In the genomic region with DNA sequence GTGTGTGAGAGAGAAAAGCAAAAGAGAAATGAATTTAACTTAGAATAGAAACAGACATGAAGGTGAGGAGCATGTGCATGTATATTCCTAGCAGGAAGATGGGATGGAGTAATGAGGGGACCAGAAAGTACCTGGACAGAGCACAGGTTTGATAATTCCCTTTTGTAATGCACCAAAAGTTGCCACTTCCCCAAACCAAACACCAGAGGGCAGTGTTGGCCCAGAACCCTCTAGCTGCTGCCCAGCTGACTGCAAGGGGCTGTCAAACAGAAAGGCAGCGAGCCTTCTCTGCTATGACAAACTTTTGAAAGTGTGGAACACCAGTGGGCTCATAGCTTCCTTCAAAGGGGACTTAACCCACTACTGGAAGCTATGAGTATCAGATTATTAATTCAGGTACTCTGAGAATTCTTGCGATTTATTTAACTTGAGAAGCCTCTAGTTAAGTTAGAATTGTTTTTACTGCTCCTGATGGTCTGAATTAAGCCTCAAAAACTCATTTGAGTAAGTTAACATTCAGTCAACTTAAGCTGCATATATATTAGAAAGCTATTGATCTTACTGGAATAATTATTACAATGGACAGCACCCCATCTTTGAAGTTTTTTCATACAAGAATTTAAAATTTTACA, we compare ENCODE assay signal across 8 cellular contexts.
DNase-seq lines count a peak whose midpoint lies in the region; ATAC-seq and TF ChIP-seq lines count a peak whose summit lies in the region.

No MANE protein-coding gene starts in this region.

- ATAC-seq in GM18858 (IDR thresholded peaks at IDR 0.05; ENCODE audit: unreplicated experiment) = peak; percentile 93
- peak; percentile 86 for ATAC-seq in HG03039 (IDR thresholded peaks at IDR 0.05; ENCODE audit: unreplicated experiment)

- H3K4me3 ChIP-seq in AG10803 (ENCODE audit: low read length) = no peak overlapping the region

- peak; percentile 56 for DNase-seq in AG10803 (ENCODE audit: low read depth)
- DNase-seq in NCI-H226 = peak; percentile 26
- DNase-seq in activated CD4-positive, alpha-beta T cell treated with anti-CD3 and anti-CD28 coated beads, Interleukin-2, amount 50 U/mL, for 24 hours (ENCODE audit: low read depth in 1 of 2, low spot score in 1 of 2) = peak; percentile 27 to 55
- DNase-seq in effector CD4-positive, alpha-beta T cell = peak; percentile 40
- DNase-seq in medulla oblongata (ENCODE audit: extremely low spot score) = peak; percentile 85
- DNase-seq in stimulated activated CD8-positive, alpha-beta memory T cell treated with anti-CD3 and anti-CD28 coated beads, Interleukin-15, amount 100 ng/mL, for 4 hours (ENCODE audit: low read depth in 2 of 2) = peak; percentile 30 to 32

- TF ChIP-seq CTCF in AG10803 (conservative IDR thresholded peaks at IDR 0.05; ENCODE audit: low read length) = peak; percentile 96

Comparison
In these comparisons a context has a peak if more than half of its experiments do, and no peak if none do; other contexts are left out.
1. DNase-seq: peak in every context shown above with its lines; median percentile 85 in medulla oblongata; 56 in AG10803; 41 in activated CD4-positive, alpha-beta T cell treated with anti-CD3 and anti-CD28 coated beads, Interleukin-2, amount 50 U/mL, for 24 hours; 40 in effector CD4-positive, alpha-beta T cell; 31 in stimulated activated CD8-positive, alpha-beta memory T cell treated with anti-CD3 and anti-CD28 coated beads, Interleukin-15, amount 100 ng/mL, for 4 hours; 26 in NCI-H226.